ENCODE assay signal across 8 cellular contexts in genomic region chr5:180785794-180786221, GRCh38. TPM values are rescaled to one million over a fixed set of nuclear protein-coding genes. Genes with fewer than 3 reads are reported as not detected.
DNase-seq lines count a peak whose midpoint lies in the region; ATAC-seq and TF ChIP-seq lines count a peak whose summit lies in the region.

No MANE protein-coding gene starts in this region.

- H3K9me3 ChIP-seq in heart left ventricle = no peaks in the 10 kb centered on the region

- CTCF ChIA-PET in WTC11 (lab: Charles Lee) = interaction anchor here (0.8 to 5.4 kb wide), 24 partner anchors 10 to 457 kb away, joined by 3 to 37 read pairs (median 5); partner anchors contain the start of genes FLT4 and MGAT1

- WGBS in heart left ventricle, 4 donors = 11 to 18% (median 15%) methylated on average over 5 of the region's 5 CpGs

- POLR2A ChIA-PET in WTC11 (lab: Charles Lee) = interaction anchor here (0.9 to 1.3 kb wide), 3 partner anchors 25 to 74 kb away, joined by 4 to 6 read pairs (median 5); no protein-coding TSS in a partner anchor

- peaks cover 0 to 34% (median 19%) of the 10 kb centered on the region in 9 donors for H3K36me3 ChIP-seq in heart left ventricle
- peaks cover under 1% of the 10 kb centered on the region for H3K36me3 ChIP-seq in rectal smooth muscle tissue (ENCODE audit: control insufficient read depth, insufficient read depth, low read length)

- peaks cover 19% of the 10 kb centered on the region for H3K36me3 Mint-ChIP-seq in WTC11

- peak in 1 of 2 donors; percentile 17 for TF ChIP-seq POLR2A in heart left ventricle (IDR thresholded peaks at IDR 0.05)

- peaks cover 18% of the 10 kb centered on the region for H3K9me3 Mint-ChIP-seq in WTC11

- H3K4me3 ChIP-seq in heart left ventricle (peak overlapping the region in 1 of 12 donors; percentile 9), rectal smooth muscle tissue (ENCODE audit: low read length) (peak overlapping the region; percentile 32)

- no peak overlapping the region for H3K9ac ChIP-seq in rectal smooth muscle tissue (ENCODE audit: low read length)

- no peaks in the 10 kb centered on the region for H3K27me3 Mint-ChIP-seq in WTC11 (ENCODE audit: low read depth)

- H3K27me3 ChIP-seq in heart left ventricle (no peaks in the 10 kb centered on the region), rectal smooth muscle tissue (ENCODE audit: control insufficient read depth, insufficient read depth, low read length) (no peaks in the 10 kb centered on the region)

- TF ChIP-seq CTCF in WTC11 (IDR thresholded peaks at IDR 0.05) (no peak), heart left ventricle (IDR thresholded peaks at IDR 0.05) (no peak)

- intact Hi-C loops in heart left ventricle (cut with DNase I) = loop anchor here in 8 of 10 donors (2.0 to 10.0 kb wide), 13 partner anchors 46 to 399 kb away; partner anchors contain the start of genes BTNL9 (in 3 of the 8) and ZFP62 (in 2 of the 8)

- H3K27ac Mint-ChIP-seq in WTC11 = peak overlapping the region; percentile 95

- peaks cover 46% of the 10 kb centered on the region for H3K4me1 Mint-ChIP-seq in WTC11

- DNase-seq in ELF-1 (ENCODE audit: low read depth, low spot score) (peak; percentile 90), WTC11 (ENCODE audit: low spot score) (peak; percentile 74), heart left ventricle (peak in 2 of 5 donors; percentile 53 to 61), NCI-H2227 treated with DMSO at 0.1 percent for 48 hours (lab: John Stamatoyannopoulos, UW) (no peak), NCI-H526 (lab: John Stamatoyannopoulos, UW) (no peak)

- H3K4me1 ChIP-seq in heart left ventricle (peaks cover 4 to 50% (median 40%) of the 10 kb centered on the region in 12 donors), rectal smooth muscle tissue (ENCODE audit: control insufficient read depth, insufficient read depth, low read length) (peaks cover 23% of the 10 kb centered on the region)

- H3K4me3 Mint-ChIP-seq in WTC11 = peak overlapping the region; percentile 18

- H3K27ac ChIP-seq in heart left ventricle (peak overlapping the region; percentile 54 to 81 (median 69)), rectal smooth muscle tissue (ENCODE audit: low read depth, low read length) (peak overlapping the region; percentile 80)

- ATAC-seq in WTC11 (peak; percentile 71), heart left ventricle (peak in 3 of 4 donors; percentile 38 to 60 (median 58)), GM21526 (IDR thresholded peaks at IDR 0.05; ENCODE audit: low FRiP score, unreplicated experiment) (no peak), HG02571 (IDR thresholded peaks at IDR 0.05; ENCODE audit: unreplicated experiment) (no peak)

TF ChIP-seq in WTC11, 78 proteins besides CTCF, POLR2A, EP300 and RAD21:
- TF ChIP-seq TEAD1 (CRISPR knock-in tag; IDR thresholded peaks at IDR 0.05) = peak; percentile 97
- no peak for TF ChIP-seq NR1H2 (CRISPR knock-in tag; IDR thresholded peaks at IDR 0.05)
- peak; percentile 74 for TF ChIP-seq ETV6 (CRISPR knock-in tag; IDR thresholded peaks at IDR 0.05)
- TF ChIP-seq ZNF425 (CRISPR knock-in tag; conservative IDR thresholded peaks at IDR 0.05) = no peak
- TF ChIP-seq ZBTB21 (CRISPR knock-in tag; IDR thresholded peaks at IDR 0.05; ENCODE audit: borderline replicate concordance) = 0 out of 2 replicates have a peak, but pooled peaks have one; percentile 70
- TF ChIP-seq E2F1 (CRISPR knock-in tag; IDR thresholded peaks at IDR 0.05) = no peak
- peak; percentile 15; the same call in 1 of the 2 replicates for TF ChIP-seq ZNF423 (CRISPR knock-in tag; IDR thresholded peaks at IDR 0.05)
- 0 out of 2 replicates have a peak, but pooled peaks have one; percentile 23 for TF ChIP-seq FOXK1 (CRISPR knock-in tag; IDR thresholded peaks at IDR 0.05)
- TF ChIP-seq USF2 (CRISPR knock-in tag; IDR thresholded peaks at IDR 0.05) = peak; percentile 39; the same call in 1 of the 2 replicates
- no peak for TF ChIP-seq NFATC4 (CRISPR knock-in tag; IDR thresholded peaks at IDR 0.05)
- TF ChIP-seq CREB1 (CRISPR knock-in tag; IDR thresholded peaks at IDR 0.05) = no peak
- TF ChIP-seq ATF1 (CRISPR knock-in tag; IDR thresholded peaks at IDR 0.05) = no peak
- TF ChIP-seq MAX (CRISPR knock-in tag; IDR thresholded peaks at IDR 0.05) = peak; percentile 74; the same call in 1 of the 2 replicates
- TF ChIP-seq TP53 (CRISPR knock-in tag; IDR thresholded peaks at IDR 0.05) = peak; percentile 58; the same call in 1 of the 2 replicates
- TF ChIP-seq TEAD4 (CRISPR knock-in tag; IDR thresholded peaks at IDR 0.05) = peak; percentile 75; the same call in 1 of the 2 replicates

RNA-seq across cellular contexts. Expression of gene MGAT1, which starts 16.8 kb away (rescaled TPM):
- total RNA-seq in WTC11 (2021) (78.4 to 93.6 TPM (median 86.3 TPM) in 3 replicates), heart left ventricle (100 to 1,000 TPM in 3 of 9 donors, 10 to 100 TPM in 6; 50.9 to 162 (median 83.5) TPM)
- 100 to 1,000 TPM in 1 of 2 donors, 10 to 100 TPM in 1; 64.5 to 199 TPM for polyA plus RNA-seq in heart left ventricle

RNA-seq across cellular contexts. Expression of gene OR2Y1, which starts 46.0 kb away (rescaled TPM):
- total RNA-seq in WTC11 (2021) (not detected in 3 replicates), heart left ventricle (not detected)
- not detected for polyA plus RNA-seq in heart left ventricle

Comparison
In these comparisons a context has a peak if more than half of its experiments do, and no peak if none do; other contexts are left out.
1. DNase-seq: peak in ELF-1 (single experiment) and WTC11 (single experiment); none in NCI-H2227 treated with DMSO at 0.1 percent for 48 hours (single experiment) and NCI-H526 (0 of 2).
2. ATAC-seq: peak in WTC11 (single experiment) and heart left ventricle (3 of 4); none in GM21526 (single experiment) and HG02571 (single experiment).